12 cellular contexts compared by ENCODE assay signal in the genomic region with DNA sequence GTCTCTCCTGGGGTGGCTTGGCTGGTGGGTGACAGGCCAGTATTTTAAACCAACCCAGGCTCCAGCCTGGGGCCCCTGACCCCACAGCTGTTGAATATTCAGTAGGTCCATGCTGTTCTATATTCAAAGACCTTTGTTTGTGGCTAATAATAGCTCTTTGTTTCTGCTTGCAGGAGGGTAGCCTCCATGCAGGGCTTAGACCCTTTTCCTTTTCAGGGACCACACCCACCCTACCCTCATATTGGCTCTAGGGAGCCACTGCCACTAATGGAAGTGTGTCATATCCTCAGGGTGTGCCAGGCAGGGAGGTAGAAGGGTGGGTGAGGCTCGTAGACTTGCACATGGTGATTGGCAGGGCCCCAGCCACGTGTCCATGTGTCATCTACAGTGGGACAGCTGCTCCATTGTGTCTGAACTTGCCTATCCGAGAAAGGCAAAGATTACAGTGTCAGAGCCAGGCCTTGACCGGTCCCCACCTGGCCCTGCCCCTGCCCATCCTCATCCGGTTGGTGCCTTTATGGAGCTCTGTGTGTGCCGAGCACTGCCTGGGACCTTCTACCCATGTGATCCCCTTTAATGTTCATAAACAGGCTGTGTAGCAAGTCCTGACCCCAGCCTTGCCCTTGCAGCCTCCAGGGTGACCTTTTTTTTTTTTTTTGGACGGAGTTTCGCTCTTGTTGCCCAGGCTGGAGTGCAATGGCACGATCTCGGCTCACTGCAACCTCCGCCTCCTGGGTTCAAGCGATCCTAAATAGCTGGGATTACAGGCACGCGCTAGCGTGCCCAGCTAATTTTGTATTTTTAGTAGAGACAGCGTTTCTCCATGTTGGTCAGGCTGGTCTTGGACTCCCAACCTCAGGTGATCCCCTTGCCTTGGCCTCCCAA. TPM values are rescaled to one million over a fixed set of nuclear protein-coding genes. Genes with fewer than 3 reads are reported as not detected.
DNase-seq lines count a peak whose midpoint lies in the region; ATAC-seq and TF ChIP-seq lines count a peak whose summit lies in the region.
"Had no signal": no experiment of that assay in that cellular context is flagged by ENCODE, and none has a peak within 500 bp of the region (broad histone marks: within the 10 kb centered on the region; RNA-seq: fewer than 3 reads in every experiment).

No MANE protein-coding gene starts in this region.

- H3K36me3 ChIP-seq in Karpas-422 (ENCODE audit: insufficient read depth, low read length) = no peaks in the 10 kb centered on the region
- H3K36me3 ChIP-seq: BE2C, ovary had no signal

- H3K27ac ChIP-seq in 22Rv1 = peak overlapping the region; percentile 29; the same call in 1 of the 2 replicates
- no peak overlapping the region for H3K27ac ChIP-seq in Karpas-422 (ENCODE audit: low read length)
- no peak overlapping the region for H3K27ac ChIP-seq in CD4-positive, alpha-beta T cell (ENCODE audit: low read depth, low read length)
- H3K27ac ChIP-seq: ovary had no signal

- no peaks in the 10 kb centered on the region; the same call in 1 of the 2 replicates for H3K27me3 ChIP-seq in Karpas-422 (ENCODE audit: low read length)
- H3K27me3 ChIP-seq in CD4-positive, alpha-beta T cell (ENCODE audit: control insufficient read depth, insufficient read depth, low read length) = no peaks in the 10 kb centered on the region
- H3K27me3 ChIP-seq: BE2C, ovary had no signal

- H3K4me3 Mint-ChIP-seq in activated naive CD4-positive, alpha-beta T cell treated with anti-CD3 and anti-CD28 coated beads, Interleukin-2, amount 10 ng/mL, durations not matched to agents 7 days and 5 days = no peak overlapping the region
- H3K4me3 Mint-ChIP-seq in CD4-positive, alpha-beta T cell = no peak overlapping the region
- H3K4me3 Mint-ChIP-seq: stimulated activated naive B cell treated with anti-CD40 and anti-IgM and Interleukin-4, amounts not matched to agents 10 μg/mL and 1 μg/mL and 100 μg/mL, for 72 hours had no signal

- no peaks in the 10 kb centered on the region for H3K79me2 ChIP-seq in Karpas-422 (ENCODE audit: low read length)

- no peak overlapping the region for H3K9ac ChIP-seq in Karpas-422 (ENCODE audit: low read length)

- no peaks in the 10 kb centered on the region for H3K9me3 ChIP-seq in Karpas-422 (ENCODE audit: low read length)
- no peaks in the 10 kb centered on the region for H3K9me3 ChIP-seq in CD4-positive, alpha-beta T cell (ENCODE audit: control insufficient read depth, low read length)
- H3K9me3 ChIP-seq: BE2C had no signal

- H3K4me1 ChIP-seq in Karpas-422 (ENCODE audit: low read length) = no peaks in the 10 kb centered on the region
- H3K4me1 ChIP-seq: BE2C had no signal

- H3K4me2 ChIP-seq in Karpas-422 (ENCODE audit: low read depth, low read length, poor library complexity, severe bottlenecking) = no peak overlapping the region

- H3K36me3 Mint-ChIP-seq in activated naive CD4-positive, alpha-beta T cell treated with anti-CD3 and anti-CD28 coated beads, Interleukin-2, amount 10 ng/mL, durations not matched to agents 7 days and 5 days = no peaks in the 10 kb centered on the region
- no peaks in the 10 kb centered on the region for H3K36me3 Mint-ChIP-seq in CD4-positive, alpha-beta T cell (ENCODE audit: low read depth)
- H3K36me3 Mint-ChIP-seq: stimulated activated naive B cell treated with anti-CD40 and anti-IgM and Interleukin-4, amounts not matched to agents 10 μg/mL and 1 μg/mL and 100 μg/mL, for 72 hours had no signal

- H4K20me1 ChIP-seq in Karpas-422 (ENCODE audit: insufficient read depth, low read depth, low read length) = no peaks in the 10 kb centered on the region

- H3K9me2 ChIP-seq in Karpas-422 (replicated peaks; ENCODE audit: insufficient read depth, low read length) = no peaks in the 10 kb centered on the region

- peaks cover 4% of the 10 kb centered on the region for H3K27me3 Mint-ChIP-seq in activated naive CD4-positive, alpha-beta T cell treated with anti-CD3 and anti-CD28 coated beads, Interleukin-2, amount 10 ng/mL, durations not matched to agents 7 days and 5 days
- peaks cover 6% of the 10 kb centered on the region for H3K27me3 Mint-ChIP-seq in CD4-positive, alpha-beta T cell

- no peak overlapping the region for H3K4me3 ChIP-seq in Karpas-422 (ENCODE audit: low read length)
- H3K4me3 ChIP-seq: ovary had no signal

- H3K9me3 Mint-ChIP-seq in activated naive CD4-positive, alpha-beta T cell treated with anti-CD3 and anti-CD28 coated beads, Interleukin-2, amount 10 ng/mL, durations not matched to agents 7 days and 5 days = no peaks in the 10 kb centered on the region
- H3K9me3 Mint-ChIP-seq in CD4-positive, alpha-beta T cell = no peaks in the 10 kb centered on the region

- H3K4me1 Mint-ChIP-seq in activated naive CD4-positive, alpha-beta T cell treated with anti-CD3 and anti-CD28 coated beads, Interleukin-2, amount 10 ng/mL, durations not matched to agents 7 days and 5 days = no peaks in the 10 kb centered on the region
- H3K4me1 Mint-ChIP-seq in CD4-positive, alpha-beta T cell (ENCODE audit: low read depth) = no peaks in the 10 kb centered on the region
- H3K4me1 Mint-ChIP-seq: stimulated activated naive B cell treated with anti-CD40 and anti-IgM and Interleukin-4, amounts not matched to agents 10 μg/mL and 1 μg/mL and 100 μg/mL, for 72 hours had no signal

- H2AFZ ChIP-seq in Karpas-422 (ENCODE audit: low read length) = no peak overlapping the region

- CTCF ChIA-PET in activated naive CD4-positive, alpha-beta T cell treated with anti-CD3 and anti-CD28 coated beads, Interleukin-2, amount 10 ng/mL, durations not matched to agents 7 days and 5 days (lab: Charles Lee) = no interaction called here
- CTCF ChIA-PET in CD4-positive, alpha-beta T cell (lab: Charles Lee) = no interaction called here

- intact Hi-C loops in CD4-positive, alpha-beta T cell (cut with DNase I, micrococcal nuclease) = no loop called here

- TF ChIP-seq CTCF in 22Rv1 (IDR thresholded peaks at IDR 0.05) = no peak
- no peak for TF ChIP-seq CTCF in CD4-positive, alpha-beta T cell (IDR thresholded peaks at IDR 0.05)

- ATAC-seq in CD4-positive, alpha-beta T cell (ENCODE audit: poor library complexity) = no peak
- ATAC-seq: stimulated activated naive B cell treated with anti-CD40 and anti-IgM and Interleukin-4, amounts not matched to agents 10 μg/mL and 1 μg/mL and 100 μg/mL, for 72 hours had no signal

- POLR2A ChIA-PET in CD4-positive, alpha-beta T cell (lab: Charles Lee) = no interaction called here

- no peak overlapping the region for H3K27ac Mint-ChIP-seq in activated naive CD4-positive, alpha-beta T cell treated with anti-CD3 and anti-CD28 coated beads, Interleukin-2, amount 10 ng/mL, durations not matched to agents 7 days and 5 days
- H3K27ac Mint-ChIP-seq in CD4-positive, alpha-beta T cell = no peak overlapping the region
- H3K27ac Mint-ChIP-seq: stimulated activated naive B cell treated with anti-CD40 and anti-IgM and Interleukin-4, amounts not matched to agents 10 μg/mL and 1 μg/mL and 100 μg/mL, for 72 hours had no signal

- peak; percentile 97 for DNase-seq in LHCN-M2 (ENCODE audit: low read depth)
- peak; percentile 63 to 80 for DNase-seq in dermis microvascular lymphatic vessel endothelial cell (ENCODE audit: low read depth in 2 of 2)
- peak; percentile 69 to 78 for DNase-seq in lung microvascular endothelial cell (ENCODE audit: low read depth in 2 of 2)
- DNase-seq in activated naive CD4-positive, alpha-beta T cell treated with anti-CD3 and anti-CD28 coated beads, Interleukin-2, amount 10 ng/mL, durations not matched to agents 7 days and 5 days = no peak
- DNase-seq in Karpas-422 = no peak
- no peak for DNase-seq in NCI-H226
- DNase-seq in CD4-positive, alpha-beta T cell = no peak
- DNase-seq: BE2C; NCI-H510A treated with DMSO at 0.1 percent for 48 hours; ovary; stimulated activated naive B cell treated with anti-CD40 and anti-IgM and Interleukin-4, amounts not matched to agents 10 μg/mL and 1 μg/mL and 100 μg/mL, for 72 hours had no signal

RNA-seq across cellular contexts. Expression of gene TMC7, which starts 22.1 kb away (rescaled TPM):
- total RNA-seq in LHCN-M2 (2014; rRNA removed) (2.1 and 2.8 TPM in 2 replicates), dermis microvascular lymphatic vessel endothelial cell (2.2 and 3.7 TPM in 2 replicates), lung microvascular endothelial cell (2.8 and 3.6 TPM in 2 replicates)
- polyA plus RNA-seq in LHCN-M2 (2012) = 1.3 TPM
- not detected in 2 replicates for total RNA-seq in Karpas-422 (2014; rRNA removed; shearing (Covaris generic); ENCODE audit: low replicate concordance)
- total RNA-seq in CD4-positive, alpha-beta T cell = not detected

Comparison
In these comparisons a context has a peak if more than half of its experiments do, and no peak if none do; other contexts are left out.
1. DNase-seq: peak in LHCN-M2 (single experiment), dermis microvascular lymphatic vessel endothelial cell (2 of 2) and lung microvascular endothelial cell (2 of 2); none in activated naive CD4-positive, alpha-beta T cell treated with anti-CD3 and anti-CD28 coated beads, Interleukin-2, amount 10 ng/mL, durations not matched to agents 7 days and 5 days (single experiment), Karpas-422 (single experiment), NCI-H226 (single experiment) and CD4-positive, alpha-beta T cell (0 of 10).